Comparison of ENCODE assay signal across 20 cellular contexts in genomic region chr14:99260116-99260515, GRCh38. TPM values are rescaled to one million over a fixed set of nuclear protein-coding genes. Genes with fewer than 3 reads are reported as not detected.
A peak's percentile ranks its signal among the peaks of the same experiment; 100 is the strongest.
DNase-seq lines count a peak whose midpoint lies in the region; ATAC-seq and TF ChIP-seq lines count a peak whose summit lies in the region.
"Had no signal": no experiment of that assay in that cellular context is flagged by ENCODE, and none has a peak within 500 bp of the region (broad histone marks: within the 10 kb centered on the region; RNA-seq: fewer than 3 reads in every experiment).

No MANE protein-coding gene starts in this region.

- H3K27me3 Mint-ChIP-seq in T-helper 2 cell treated with Interferon-gamma antibody and Interleukin-4, amounts not matched to agents 5 μg/mL and 100 μg/mL, for 36 hours (ENCODE audit: low read depth), result no peaks in the 10 kb centered on the region
- no peaks in the 10 kb centered on the region for H3K27me3 Mint-ChIP-seq in T-helper 1 cell treated with Interleukin-12 subunit alpha and Interleukin-12 subunit beta and Interleukin-4 antibody, amounts not matched to agents 30 μg/mL and 1 μg/mL, for 36 hours (ENCODE audit: low read depth)
- H3K27me3 Mint-ChIP-seq in brain, result peaks cover 8% of the 10 kb centered on the region
- H3K27me3 Mint-ChIP-seq in nephron progenitor cell (ENCODE audit: low read depth, poor library complexity), result peaks cover 99% of the 10 kb centered on the region

- H3K4me3 ChIP-seq in skin epidermis, result peak overlapping the region in 3 of 7 experiments; percentile 4 to 27 (median 13)
- H3K4me3 ChIP-seq: prostate gland had no signal

- in situ Hi-C loops in GM13976 (cut with MboI; ENCODE audit: low sequenced_read_pairs, unreplicated experiment), result no loop called here

- no peak for TF ChIP-seq CTCF in brain (conservative IDR thresholded peaks at IDR 0.05)
- no peak for TF ChIP-seq CTCF in GM13976 (IDR thresholded peaks at IDR 0.05; ENCODE audit: borderline replicate concordance, control extremely low read depth, extremely low read depth, insufficient read depth, missing control alignments)
- no peak for TF ChIP-seq CTCF in nephron progenitor cell (IDR thresholded peaks at IDR 0.05)

- H3K27ac ChIP-seq in skin epidermis, result peak overlapping the region in 18 of 21 experiments; percentile 54 to 99 (median 84)
- H3K27ac ChIP-seq: 22Rv1, KMS-11 had no signal

- ATAC-seq in HG02798 (IDR thresholded peaks at IDR 0.05; ENCODE audit: poor library complexity, unreplicated experiment), result no peak
- ATAC-seq: PC-3; stimulated activated memory B cell treated with anti-CD40 and anti-IgM and Interleukin-4, amounts not matched to agents 10 μg/mL and 1 μg/mL and 100 μg/mL, for 72 hours; upper lobe of right lung had no signal

- H3K9me3 Mint-ChIP-seq in T-helper 2 cell treated with Interferon-gamma antibody and Interleukin-4, amounts not matched to agents 5 μg/mL and 100 μg/mL, for 36 hours, result no peaks in the 10 kb centered on the region
- no peaks in the 10 kb centered on the region for H3K9me3 Mint-ChIP-seq in T-helper 1 cell treated with Interleukin-12 subunit alpha and Interleukin-12 subunit beta and Interleukin-4 antibody, amounts not matched to agents 30 μg/mL and 1 μg/mL, for 36 hours
- no peaks in the 10 kb centered on the region for H3K9me3 Mint-ChIP-seq in brain
- H3K9me3 Mint-ChIP-seq in nephron progenitor cell, result no peaks in the 10 kb centered on the region
- H3K9me3 Mint-ChIP-seq: H9; naive B cell; stimulated activated memory B cell treated with anti-CD40 and anti-IgM and Interleukin-4, amounts not matched to agents 10 μg/mL and 1 μg/mL and 100 μg/mL, for 72 hours had no signal

- peaks cover 88% of the 10 kb centered on the region for H3K4me1 Mint-ChIP-seq in T-helper 2 cell treated with Interferon-gamma antibody and Interleukin-4, amounts not matched to agents 5 μg/mL and 100 μg/mL, for 36 hours (ENCODE audit: low read depth)
- peaks cover 85% of the 10 kb centered on the region for H3K4me1 Mint-ChIP-seq in T-helper 1 cell treated with Interleukin-12 subunit alpha and Interleukin-12 subunit beta and Interleukin-4 antibody, amounts not matched to agents 30 μg/mL and 1 μg/mL, for 36 hours (ENCODE audit: low read depth)
- peaks cover 85% of the 10 kb centered on the region for H3K4me1 Mint-ChIP-seq in brain
- H3K4me1 Mint-ChIP-seq in nephron progenitor cell, result peaks cover 73% of the 10 kb centered on the region
- H3K4me1 Mint-ChIP-seq: stimulated activated memory B cell treated with anti-CD40 and anti-IgM and Interleukin-4, amounts not matched to agents 10 μg/mL and 1 μg/mL and 100 μg/mL, for 72 hours had no signal

- H3K4me3 Mint-ChIP-seq in T-helper 2 cell treated with Interferon-gamma antibody and Interleukin-4, amounts not matched to agents 5 μg/mL and 100 μg/mL, for 36 hours, result peak overlapping the region; percentile 96
- peak overlapping the region; percentile 93 for H3K4me3 Mint-ChIP-seq in T-helper 1 cell treated with Interleukin-12 subunit alpha and Interleukin-12 subunit beta and Interleukin-4 antibody, amounts not matched to agents 30 μg/mL and 1 μg/mL, for 36 hours
- peak overlapping the region in 3 of 5 experiments; percentile 58 to 87 (median 68) for H3K4me3 Mint-ChIP-seq in brain
- no peak overlapping the region for H3K4me3 Mint-ChIP-seq in nephron progenitor cell
- H3K4me3 Mint-ChIP-seq: naive B cell; stimulated activated memory B cell treated with anti-CD40 and anti-IgM and Interleukin-4, amounts not matched to agents 10 μg/mL and 1 μg/mL and 100 μg/mL, for 72 hours had no signal

- peaks cover 87% of the 10 kb centered on the region for H3K36me3 Mint-ChIP-seq in T-helper 2 cell treated with Interferon-gamma antibody and Interleukin-4, amounts not matched to agents 5 μg/mL and 100 μg/mL, for 36 hours (ENCODE audit: low read depth)
- peaks cover 59% of the 10 kb centered on the region for H3K36me3 Mint-ChIP-seq in T-helper 1 cell treated with Interleukin-12 subunit alpha and Interleukin-12 subunit beta and Interleukin-4 antibody, amounts not matched to agents 30 μg/mL and 1 μg/mL, for 36 hours (ENCODE audit: low read depth)
- H3K36me3 Mint-ChIP-seq in brain (no peaks in the 10 kb centered on the region), nephron progenitor cell (ENCODE audit: low read depth) (no peaks in the 10 kb centered on the region)
- H3K36me3 Mint-ChIP-seq: naive B cell; stimulated activated memory B cell treated with anti-CD40 and anti-IgM and Interleukin-4, amounts not matched to agents 10 μg/mL and 1 μg/mL and 100 μg/mL, for 72 hours had no signal

- H3K27ac Mint-ChIP-seq in T-helper 2 cell treated with Interferon-gamma antibody and Interleukin-4, amounts not matched to agents 5 μg/mL and 100 μg/mL, for 36 hours, result peak overlapping the region; percentile 99
- H3K27ac Mint-ChIP-seq in T-helper 1 cell treated with Interleukin-12 subunit alpha and Interleukin-12 subunit beta and Interleukin-4 antibody, amounts not matched to agents 30 μg/mL and 1 μg/mL, for 36 hours, result peak overlapping the region; percentile 97
- H3K27ac Mint-ChIP-seq in brain, result peak overlapping the region in 2 of 5 experiments; percentile 47 to 91
- no peak overlapping the region for H3K27ac Mint-ChIP-seq in nephron progenitor cell
- H3K27ac Mint-ChIP-seq: stimulated activated memory B cell treated with anti-CD40 and anti-IgM and Interleukin-4, amounts not matched to agents 10 μg/mL and 1 μg/mL and 100 μg/mL, for 72 hours had no signal

- DNase-seq in T-helper 2 cell treated with Interferon-gamma antibody and Interleukin-4, amounts not matched to agents 5 μg/mL and 100 μg/mL, for 36 hours (ENCODE audit: low spot score), result no peak
- DNase-seq in T-helper 2 cell, result no peak
- no peak for DNase-seq in GM13976 (ENCODE audit: low spot score)
- DNase-seq in nephron progenitor cell, result no peak
- DNase-seq: C1 segment of cervical spinal cord, dorsolateral prefrontal cortex, H9, naive B cell, NCI-H1092, NCI-H526 treated with DMSO at 0.1 percent for 48 hours, PC-3, upper lobe of right lung had no signal

RNA-seq across cellular contexts. Expression of gene BCL11B, which starts 11.9 kb away (rescaled TPM):
- 1.6 TPM for polyA plus RNA-seq in brain (ENCODE audit: insufficient read depth, low read depth, low replicate concordance)
